In the genomic region with DNA sequence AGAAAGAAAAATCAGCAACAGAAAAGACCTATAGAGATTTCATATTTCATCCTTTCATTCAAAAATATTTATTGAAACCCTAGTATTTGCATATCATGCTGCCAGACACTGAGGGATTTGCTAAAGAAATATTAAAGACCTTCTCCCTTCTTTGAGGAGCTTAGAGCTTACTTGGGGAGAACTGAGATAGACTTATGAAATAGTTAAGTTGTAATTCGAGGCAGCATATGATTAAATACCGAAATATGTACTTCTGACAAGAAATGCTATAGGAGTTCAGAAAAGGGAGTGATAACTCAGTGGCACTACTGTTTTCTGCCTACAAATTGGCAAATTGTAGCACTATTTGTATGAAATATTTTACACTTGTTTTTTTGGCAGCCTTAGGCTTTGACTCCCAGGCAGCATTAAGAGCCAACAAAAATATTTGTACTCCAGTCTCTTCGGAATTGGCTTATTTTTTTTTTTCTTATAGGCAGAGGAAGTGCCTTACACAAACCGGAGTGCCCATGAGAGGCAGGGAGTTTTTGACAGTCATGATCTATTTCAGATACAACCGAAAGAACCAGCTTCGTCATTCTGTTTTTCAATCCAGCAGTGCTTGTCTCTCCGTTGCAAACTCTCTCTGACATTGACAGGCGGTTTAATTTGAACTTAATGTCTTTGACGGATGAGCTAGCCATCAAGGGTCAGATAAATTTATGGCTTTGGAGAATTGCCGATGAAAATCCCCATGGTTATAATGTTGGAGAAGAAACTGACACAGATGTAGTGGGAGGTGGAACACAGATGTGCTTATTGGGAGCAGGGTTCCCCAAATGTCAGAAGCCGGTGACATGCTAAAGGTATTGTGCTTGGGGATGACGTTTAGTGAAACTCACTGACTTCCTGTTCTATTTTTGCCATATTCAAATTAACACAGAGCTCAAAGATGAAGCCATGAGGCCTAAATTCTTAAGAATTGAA, we compare ENCODE assay signal across 8 cellular contexts. TPM values are rescaled to one million over a fixed set of nuclear protein-coding genes. Genes with fewer than 3 reads are reported as not detected.
A peak's percentile ranks its signal among the peaks of the same experiment; 100 is the strongest.
DNase-seq lines count a peak whose midpoint lies in the region; ATAC-seq and TF ChIP-seq lines count a peak whose summit lies in the region.

No MANE protein-coding gene starts in this region.

- intact Hi-C loops in CD14-positive monocyte (cut with micrococcal nuclease) = loop anchor here in 1 of 2 donors (5.0 kb wide), 2 partner anchors 35 to 60 kb away; a partner anchor contains a TSS
- intact Hi-C loops in activated T-helper 2 cell treated with anti-CD3 and anti-CD28 coated beads, Interferon-gamma antibody, Interleukin-2, Interleukin-4, amounts not matched to agents 10 μg/mL and 5 μg/mL and 100 μg/mL, durations not matched to agents 14 hours and 24 hours and 36 hours (cut with micrococcal nuclease) = loop anchor here (1.0 to 5.0 kb wide), 10 partner anchors 35 to 735 kb away; a partner anchor contains a TSS

- no peaks in the 10 kb centered on the region for H3K27me3 Mint-ChIP-seq in CD14-positive monocyte (ENCODE audit: low read depth in 3 of 3)
- no peaks in the 10 kb centered on the region for H3K27me3 Mint-ChIP-seq in activated T-helper 2 cell treated with anti-CD3 and anti-CD28 coated beads, Interferon-gamma antibody, Interleukin-2, Interleukin-4, amounts not matched to agents 10 μg/mL and 5 μg/mL and 100 μg/mL, durations not matched to agents 14 hours and 24 hours and 36 hours (ENCODE audit: low read depth)

- TF ChIP-seq CTCF in CD14-positive monocyte (IDR thresholded peaks at IDR 0.05) = no peak

- peak overlapping the region; percentile 50 for H3K27ac ChIP-seq in temporal lobe (ENCODE audit: low read depth, low read length)

- peaks cover 0 to 6% (median 1%) of the 10 kb centered on the region in 7 donors for H3K9me3 Mint-ChIP-seq in CD14-positive monocyte
- peaks cover 4% of the 10 kb centered on the region for H3K9me3 Mint-ChIP-seq in activated T-helper 2 cell treated with anti-CD3 and anti-CD28 coated beads, Interferon-gamma antibody, Interleukin-2, Interleukin-4, amounts not matched to agents 10 μg/mL and 5 μg/mL and 100 μg/mL, durations not matched to agents 14 hours and 24 hours and 36 hours

- DNase-seq in CD14-positive monocyte (ENCODE audit: low spot score) (peak; percentile 70), left kidney (ENCODE audit: low read depth, low spot score) (peak; percentile 51), ureter (ENCODE audit: low spot score) (no peak)
- DNase-seq in activated T-helper 2 cell treated with anti-CD3 and anti-CD28 coated beads, Interferon-gamma antibody, Interleukin-2, Interleukin-4, amounts not matched to agents 10 μg/mL and 5 μg/mL and 100 μg/mL, durations not matched to agents 14 hours and 24 hours and 36 hours (ENCODE audit: low spot score) = peak; percentile 33
- DNase-seq in effector CD4-positive, alpha-beta T cell = no peak

- peak overlapping the region; percentile 56 to 79 for H3K4me3 Mint-ChIP-seq in CD14-positive monocyte
- H3K4me3 Mint-ChIP-seq in activated T-helper 2 cell treated with anti-CD3 and anti-CD28 coated beads, Interferon-gamma antibody, Interleukin-2, Interleukin-4, amounts not matched to agents 10 μg/mL and 5 μg/mL and 100 μg/mL, durations not matched to agents 14 hours and 24 hours and 36 hours (ENCODE audit: low read depth) = peak overlapping the region; percentile 77

- H3K36me3 Mint-ChIP-seq in CD14-positive monocyte = peaks cover 44 to 46% of the 10 kb centered on the region in 2 donors
- peaks cover 33% of the 10 kb centered on the region for H3K36me3 Mint-ChIP-seq in activated T-helper 2 cell treated with anti-CD3 and anti-CD28 coated beads, Interferon-gamma antibody, Interleukin-2, Interleukin-4, amounts not matched to agents 10 μg/mL and 5 μg/mL and 100 μg/mL, durations not matched to agents 14 hours and 24 hours and 36 hours (ENCODE audit: low read depth)

- peaks cover 63% of the 10 kb centered on the region for H3K4me1 Mint-ChIP-seq in CD14-positive monocyte
- H3K4me1 Mint-ChIP-seq in activated T-helper 2 cell treated with anti-CD3 and anti-CD28 coated beads, Interferon-gamma antibody, Interleukin-2, Interleukin-4, amounts not matched to agents 10 μg/mL and 5 μg/mL and 100 μg/mL, durations not matched to agents 14 hours and 24 hours and 36 hours (ENCODE audit: low read depth) = peaks cover 57% of the 10 kb centered on the region

- peak; percentile 77 for ATAC-seq in GM19463 (IDR thresholded peaks at IDR 0.05; ENCODE audit: unreplicated experiment)
- ATAC-seq in HG03558 (IDR thresholded peaks at IDR 0.05; ENCODE audit: extremely low read depth, unreplicated experiment) = peak; percentile 42

- H3K27ac Mint-ChIP-seq in CD14-positive monocyte = peak overlapping the region; percentile 95 to 100 (median 98)
- H3K27ac Mint-ChIP-seq in activated T-helper 2 cell treated with anti-CD3 and anti-CD28 coated beads, Interferon-gamma antibody, Interleukin-2, Interleukin-4, amounts not matched to agents 10 μg/mL and 5 μg/mL and 100 μg/mL, durations not matched to agents 14 hours and 24 hours and 36 hours = peak overlapping the region; percentile 98

RNA-seq across cellular contexts. Expression of a gene that starts 59.4 kb away (rescaled TPM):
- 10 to 100 TPM; 14.3 to 15.4 TPM for polyA plus RNA-seq in CD14-positive monocyte
- total RNA-seq in activated T-helper 2 cell treated with anti-CD3 and anti-CD28 coated beads, Interferon-gamma antibody, Interleukin-2, Interleukin-4, amounts not matched to agents 10 μg/mL and 5 μg/mL and 100 μg/mL, durations not matched to agents 14 hours and 24 hours and 36 hours = 6.6 and 7.2 TPM in 2 replicates
- total RNA-seq in temporal lobe = 74.3 TPM
- 10.3 TPM for total RNA-seq in ureter

Comparison
In these comparisons a context has a peak if more than half of its experiments do, and no peak if none do; other contexts are left out.
1. DNase-seq: peak in CD14-positive monocyte (single experiment), activated T-helper 2 cell treated with anti-CD3 and anti-CD28 coated beads, Interferon-gamma antibody, Interleukin-2, Interleukin-4, amounts not matched to agents 10 μg/mL and 5 μg/mL and 100 μg/mL, durations not matched to agents 14 hours and 24 hours and 36 hours (single experiment) and left kidney (single experiment); none in effector CD4-positive, alpha-beta T cell (single experiment) and ureter (single experiment).